Comparison of ENCODE assay signal across 1 cellular context in the genomic region with DNA sequence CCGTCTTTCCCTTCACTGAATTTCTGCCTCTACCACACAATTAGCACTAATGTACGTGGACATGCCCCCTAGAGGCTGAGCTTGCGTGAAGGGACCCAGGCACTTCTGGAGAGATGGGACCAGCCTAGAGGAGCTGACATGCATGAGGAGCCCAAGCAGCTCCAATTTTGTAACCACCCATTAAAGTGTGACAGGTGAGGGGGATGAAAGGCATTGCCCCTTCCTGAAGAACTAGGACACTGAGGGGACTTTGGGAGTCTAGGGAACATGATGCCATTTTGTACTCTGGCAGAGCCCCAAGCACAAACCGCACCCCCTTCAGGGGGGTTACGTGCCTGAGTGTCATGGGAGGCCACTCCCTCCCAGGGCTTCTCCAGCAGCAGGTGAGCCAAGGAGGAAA.
TF ChIP-seq lines count a peak whose summit lies in the region.

No MANE protein-coding gene starts in this region.

TF ChIP-seq in GM23338, 12 proteins besides CTCF, POLR2A, EP300 and RAD21 (continued from another document):
- no peak for TF ChIP-seq REST (IDR thresholded peaks at IDR 0.05; ENCODE audit: unreplicated experiment)
- TF ChIP-seq ZNF331 (CRISPR knock-in tag; IDR thresholded peaks at IDR 0.05; ENCODE audit: low read depth): no peak
- no peak for TF ChIP-seq JUNB (IDR thresholded peaks at IDR 0.05; ENCODE audit: unreplicated experiment)
- no peak for TF ChIP-seq STAT1 (IDR thresholded peaks at IDR 0.05; ENCODE audit: unreplicated experiment)
- no peak for TF ChIP-seq ZNF114 (CRISPR knock-in tag; IDR thresholded peaks at IDR 0.05)
- TF ChIP-seq, protein P1, sequence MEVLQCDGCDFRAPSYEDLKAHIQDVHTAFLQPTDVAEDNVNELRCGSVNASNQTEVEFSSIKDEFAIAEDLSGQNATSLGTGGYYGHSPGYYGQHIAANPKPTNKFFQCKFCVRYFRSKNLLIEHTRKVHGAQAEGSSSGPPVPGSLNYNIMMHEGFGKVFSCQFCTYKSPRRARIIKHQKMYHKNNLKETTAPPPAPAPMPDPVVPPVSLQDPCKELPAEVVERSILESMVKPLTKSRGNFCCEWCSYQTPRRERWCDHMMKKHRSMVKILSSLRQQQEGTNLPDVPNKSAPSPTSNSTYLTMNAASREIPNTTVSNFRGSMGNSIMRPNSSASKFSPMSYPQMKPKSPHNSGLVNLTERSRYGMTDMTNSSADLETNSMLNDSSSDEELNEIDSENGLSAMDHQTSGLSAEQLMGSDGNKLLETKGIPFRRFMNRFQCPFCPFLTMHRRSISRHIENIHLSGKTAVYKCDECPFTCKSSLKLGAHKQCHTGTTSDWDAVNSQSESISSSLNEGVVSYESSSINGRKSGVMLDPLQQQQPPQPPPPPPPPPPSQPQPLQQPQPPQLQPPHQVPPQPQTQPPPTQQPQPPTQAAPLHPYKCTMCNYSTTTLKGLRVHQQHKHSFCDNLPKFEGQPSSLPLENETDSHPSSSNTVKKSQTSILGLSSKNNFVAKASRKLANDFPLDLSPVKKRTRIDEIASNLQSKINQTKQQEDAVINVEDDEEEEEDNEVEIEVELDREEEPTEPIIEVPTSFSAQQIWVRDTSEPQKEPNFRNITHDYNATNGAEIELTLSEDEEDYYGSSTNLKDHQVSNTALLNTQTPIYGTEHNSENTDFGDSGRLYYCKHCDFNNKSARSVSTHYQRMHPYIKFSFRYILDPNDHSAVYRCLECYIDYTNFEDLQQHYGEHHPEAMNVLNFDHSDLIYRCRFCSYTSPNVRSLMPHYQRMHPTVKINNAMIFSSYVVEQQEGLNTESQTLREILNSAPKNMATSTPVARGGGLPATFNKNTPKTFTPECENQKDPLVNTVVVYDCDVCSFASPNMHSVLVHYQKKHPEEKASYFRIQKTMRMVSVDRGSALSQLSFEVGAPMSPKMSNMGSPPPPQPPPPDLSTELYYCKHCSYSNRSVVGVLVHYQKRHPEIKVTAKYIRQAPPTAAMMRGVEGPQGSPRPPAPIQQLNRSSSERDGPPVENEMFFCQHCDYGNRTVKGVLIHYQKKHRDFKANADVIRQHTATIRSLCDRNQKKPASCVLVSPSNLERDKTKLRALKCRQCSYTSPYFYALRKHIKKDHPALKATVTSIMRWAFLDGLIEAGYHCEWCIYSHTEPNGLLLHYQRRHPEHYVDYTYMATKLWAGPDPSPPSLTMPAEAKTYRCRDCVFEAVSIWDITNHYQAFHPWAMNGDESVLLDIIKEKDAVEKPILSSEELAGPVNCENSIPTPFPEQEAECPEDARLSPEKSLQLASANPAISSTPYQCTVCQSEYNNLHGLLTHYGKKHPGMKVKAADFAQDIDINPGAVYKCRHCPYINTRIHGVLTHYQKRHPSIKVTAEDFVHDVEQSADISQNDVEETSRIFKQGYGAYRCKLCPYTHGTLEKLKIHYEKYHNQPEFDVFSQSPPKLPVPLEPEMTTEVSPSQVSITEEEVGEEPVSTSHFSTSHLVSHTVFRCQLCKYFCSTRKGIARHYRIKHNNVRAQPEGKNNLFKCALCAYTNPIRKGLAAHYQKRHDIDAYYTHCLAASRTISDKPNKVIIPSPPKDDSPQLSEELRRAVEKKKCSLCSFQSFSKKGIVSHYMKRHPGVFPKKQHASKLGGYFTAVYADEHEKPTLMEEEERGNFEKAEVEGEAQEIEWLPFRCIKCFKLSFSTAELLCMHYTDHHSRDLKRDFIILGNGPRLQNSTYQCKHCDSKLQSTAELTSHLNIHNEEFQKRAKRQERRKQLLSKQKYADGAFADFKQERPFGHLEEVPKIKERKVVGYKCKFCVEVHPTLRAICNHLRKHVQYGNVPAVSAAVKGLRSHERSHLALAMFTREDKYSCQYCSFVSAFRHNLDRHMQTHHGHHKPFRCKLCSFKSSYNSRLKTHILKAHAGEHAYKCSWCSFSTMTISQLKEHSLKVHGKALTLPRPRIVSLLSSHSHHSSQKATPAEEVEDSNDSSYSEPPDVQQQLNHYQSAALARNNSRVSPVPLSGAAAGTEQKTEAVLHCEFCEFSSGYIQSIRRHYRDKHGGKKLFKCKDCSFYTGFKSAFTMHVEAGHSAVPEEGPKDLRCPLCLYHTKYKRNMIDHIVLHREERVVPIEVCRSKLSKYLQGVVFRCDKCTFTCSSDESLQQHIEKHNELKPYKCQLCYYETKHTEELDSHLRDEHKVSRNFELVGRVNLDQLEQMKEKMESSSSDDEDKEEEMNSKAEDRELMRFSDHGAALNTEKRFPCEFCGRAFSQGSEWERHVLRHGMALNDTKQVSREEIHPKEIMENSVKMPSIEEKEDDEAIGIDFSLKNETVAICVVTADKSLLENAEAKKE (CRISPR knock-in tag; IDR thresholded peaks at IDR 0.05): no peak
- no peak for TF ChIP-seq EZH2 (IDR thresholded peaks at IDR 0.05; ENCODE audit: low read depth, unreplicated experiment)
- TF ChIP-seq, protein P2, sequence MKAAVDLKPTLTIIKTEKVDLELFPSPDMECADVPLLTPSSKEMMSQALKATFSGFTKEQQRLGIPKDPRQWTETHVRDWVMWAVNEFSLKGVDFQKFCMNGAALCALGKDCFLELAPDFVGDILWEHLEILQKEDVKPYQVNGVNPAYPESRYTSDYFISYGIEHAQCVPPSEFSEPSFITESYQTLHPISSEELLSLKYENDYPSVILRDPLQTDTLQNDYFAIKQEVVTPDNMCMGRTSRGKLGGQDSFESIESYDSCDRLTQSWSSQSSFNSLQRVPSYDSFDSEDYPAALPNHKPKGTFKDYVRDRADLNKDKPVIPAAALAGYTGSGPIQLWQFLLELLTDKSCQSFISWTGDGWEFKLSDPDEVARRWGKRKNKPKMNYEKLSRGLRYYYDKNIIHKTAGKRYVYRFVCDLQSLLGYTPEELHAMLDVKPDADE (IDR thresholded peaks at IDR 0.05): no peak
TF ChIP-seq in GM23338: peak in this region for 0.
